16 cellular contexts compared by ENCODE assay signal in the genomic region with DNA sequence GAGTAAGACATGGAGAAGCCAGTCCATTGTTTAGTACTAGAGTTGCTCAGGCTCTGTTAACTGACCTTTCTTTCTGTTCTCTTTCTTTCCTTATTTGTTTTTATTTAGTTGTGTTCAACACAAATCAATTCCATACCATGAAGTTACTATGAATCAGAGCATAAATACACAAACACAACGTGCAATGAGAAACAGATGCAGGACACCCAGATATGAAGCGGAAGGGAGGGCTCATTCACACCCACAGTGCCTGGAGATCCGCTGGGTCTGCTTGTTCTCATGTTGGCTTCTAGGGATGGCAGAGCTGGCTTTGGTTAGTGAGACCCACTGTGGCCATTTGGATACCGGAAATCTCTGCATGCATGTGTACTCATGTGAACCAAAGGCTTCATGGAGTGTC.
A peak's percentile ranks its signal among the peaks of the same experiment; 100 is the strongest.
DNase-seq lines count a peak whose midpoint lies in the region; ATAC-seq lines count a peak whose summit lies in the region.
"Had no signal": no experiment of that assay in that cellular context is flagged by ENCODE, and none has a peak within 500 bp of the region (broad histone marks: within the 10 kb centered on the region; RNA-seq: fewer than 3 reads in every experiment).

No MANE protein-coding gene starts in this region.

- H3K27me3 ChIP-seq in MG63: no peaks in the 10 kb centered on the region

- no peak for ATAC-seq in HG02870 (IDR thresholded peaks at IDR 0.05; ENCODE audit: unreplicated experiment)

- DNase-seq in EH (ENCODE audit: low read depth) (peak; percentile 46), MG63 (peak; percentile 39), fibroblast of gingiva (ENCODE audit: low read depth) (peak; percentile 94), smooth muscle cell of the brain vasculature (ENCODE audit: low read depth, low spot score) (peak; percentile 18), NCI-H2227 (lab: John Stamatoyannopoulos, UW; ENCODE audit: unreplicated experiment) (no peak), hepatic stellate cell (ENCODE audit: low spot score) (no peak)
- DNase-seq: DMS79, GOT3, KG1, NCI-H1417 treated with DMSO at 0.1 percent for 48 hours, NCI-H187 treated with DMSO at 0.1 percent for 48 hours, NCI-H345, NCI-H524 treated with DMSO at 0.1 percent for 48 hours, PC-9, SW 1271 had no signal

- no peaks in the 10 kb centered on the region for H3K36me3 ChIP-seq in MG63

- H3K9me3 ChIP-seq in MG63: no peaks in the 10 kb centered on the region

- H3K4me3 ChIP-seq in MG63: no peak overlapping the region
- H3K4me3 ChIP-seq: PC-9 had no signal

Comparison
In these comparisons a context has a peak if more than half of its experiments do, and no peak if none do; other contexts are left out.
1. DNase-seq: peak in EH (single experiment), MG63 (single experiment), fibroblast of gingiva (single experiment) and smooth muscle cell of the brain vasculature (single experiment); none in NCI-H2227 (single experiment) and hepatic stellate cell (single experiment).